In the genomic region with DNA sequence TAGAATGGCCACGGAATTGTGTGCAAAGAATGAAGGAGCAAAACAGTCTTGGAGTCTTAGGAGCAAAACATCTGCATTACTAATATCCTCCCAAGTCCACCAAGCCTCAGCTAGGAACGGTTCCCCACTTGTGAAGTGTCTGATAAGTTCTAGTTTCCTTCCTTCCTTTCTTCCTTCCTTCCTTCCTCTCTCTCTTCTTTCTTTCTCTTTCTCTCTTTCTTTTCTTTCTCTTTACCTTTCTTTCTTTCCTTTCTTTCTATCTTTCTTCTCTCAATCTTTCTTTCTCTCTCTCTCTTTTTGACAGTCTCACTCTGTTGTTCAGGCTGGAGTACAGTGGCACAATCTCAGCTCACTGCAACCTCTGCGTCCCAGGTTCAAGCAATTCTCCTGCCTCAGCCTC, we compare ENCODE assay signal across 28 cellular contexts.
"Had no signal": no experiment of that assay in that cellular context is flagged by ENCODE, and none has a peak within 500 bp of the region (broad histone marks: within the 10 kb centered on the region; RNA-seq: fewer than 3 reads in every experiment).

No MANE protein-coding gene starts in this region.

- H3K9me3 ChIP-seq: SJSA1, SK-N-SH had no signal

- H3K27ac Mint-ChIP-seq: activated CD8-positive, alpha-beta T cell treated with anti-CD3 and anti-CD28 coated beads for 36 hours; activated naive CD4-positive, alpha-beta T cell treated with anti-CD3 and anti-CD28 coated beads, Interleukin-2, amount 50 U/mL, for 24 hours; activated naive CD8-positive, alpha-beta T cell treated with anti-CD3 and anti-CD28 coated beads, Interleukin-2, amount 10 ng/mL, durations not matched to agents 7 days and 5 days; activated T-helper 2 cell treated with anti-CD3 and anti-CD28 coated beads, Interferon-gamma antibody, Interleukin-2, Interleukin-4, amounts not matched to agents 10 μg/mL and 5 μg/mL and 100 μg/mL, durations not matched to agents 14 hours and 24 hours and 36 hours; T-helper 1 cell treated with Interleukin-12 subunit alpha and Interleukin-12 subunit beta and Interleukin-4 antibody, amounts not matched to agents 30 μg/mL and 1 μg/mL, for 36 hours; T-helper 2 cell treated with Interferon-gamma antibody and Interleukin-4, amounts not matched to agents 5 μg/mL and 100 μg/mL, for 36 hours had no signal

- H3K4me3 Mint-ChIP-seq: activated CD8-positive, alpha-beta T cell treated with anti-CD3 and anti-CD28 coated beads for 36 hours; activated naive CD4-positive, alpha-beta T cell treated with anti-CD3 and anti-CD28 coated beads, Interleukin-2, amount 50 U/mL, for 24 hours; activated naive CD8-positive, alpha-beta T cell treated with anti-CD3 and anti-CD28 coated beads, Interleukin-2, amount 10 ng/mL, durations not matched to agents 7 days and 5 days; T-helper 2 cell treated with Interferon-gamma antibody and Interleukin-4, amounts not matched to agents 5 μg/mL and 100 μg/mL, for 36 hours had no signal

- H3K36me3 ChIP-seq: SJSA1 had no signal

- H3K27me3 ChIP-seq: SJSA1 had no signal

- H3K9me3 Mint-ChIP-seq: activated CD4-positive, alpha-beta T cell treated with anti-CD3 and anti-CD28 coated beads, Interleukin-2, amount 10 ng/mL, durations not matched to agents 24 days and 14 days; activated CD8-positive, alpha-beta T cell treated with anti-CD3 and anti-CD28 coated beads for 36 hours; activated naive CD4-positive, alpha-beta T cell treated with anti-CD3 and anti-CD28 coated beads, Interleukin-2, amount 50 U/mL, for 24 hours; activated naive CD8-positive, alpha-beta T cell treated with anti-CD3 and anti-CD28 coated beads, Interleukin-2, amount 10 ng/mL, durations not matched to agents 7 days and 5 days; activated T-helper 2 cell treated with anti-CD3 and anti-CD28 coated beads, Interferon-gamma antibody, Interleukin-2, Interleukin-4, amounts not matched to agents 10 μg/mL and 5 μg/mL and 100 μg/mL, durations not matched to agents 14 hours and 24 hours and 36 hours; T-helper 1 cell treated with Interleukin-12 subunit alpha and Interleukin-12 subunit beta and Interleukin-4 antibody, amounts not matched to agents 30 μg/mL and 1 μg/mL, for 36 hours; T-helper 2 cell treated with Interferon-gamma antibody and Interleukin-4, amounts not matched to agents 5 μg/mL and 100 μg/mL, for 36 hours had no signal

- H3K9ac ChIP-seq: KMS-11, SK-N-SH had no signal

- H3K4me3 ChIP-seq: SJSA1 had no signal

- FAIRE-seq: bronchial epithelial cell, TTC549 had no signal

- ATAC-seq: activated CD8-positive, alpha-beta T cell treated with anti-CD3 and anti-CD28 coated beads for 36 hours; Panc1 had no signal

- H3K27ac ChIP-seq: KMS-11, SJSA1 had no signal

- H3K36me3 Mint-ChIP-seq: activated naive CD4-positive, alpha-beta T cell treated with anti-CD3 and anti-CD28 coated beads, Interleukin-2, amount 50 U/mL, for 24 hours; activated naive CD8-positive, alpha-beta T cell treated with anti-CD3 and anti-CD28 coated beads, Interleukin-2, amount 10 ng/mL, durations not matched to agents 7 days and 5 days had no signal

- H3K4me2 ChIP-seq: KMS-11, SK-N-SH had no signal

- DNase-seq: activated CD4-positive, alpha-beta T cell treated with anti-CD3 and anti-CD28 coated beads, Interleukin-2, amount 10 ng/mL, durations not matched to agents 24 days and 14 days; activated CD4-positive, alpha-beta T cell treated with anti-CD3 and anti-CD28 coated beads, Interleukin-2, amount 50 U/mL, for 4 hours; activated CD8-positive, alpha-beta T cell treated with anti-CD3 and anti-CD28 coated beads for 36 hours; activated gamma-delta T cell; activated naive CD4-positive, alpha-beta T cell treated with Interleukin-2 at 50 U/mL for 16 hours; activated naive CD8-positive, alpha-beta T cell treated with anti-CD3 and anti-CD28 coated beads, Interleukin-2, amount 10 ng/mL, durations not matched to agents 7 days and 5 days; activated T-cell treated with anti-CD3 and anti-CD28 coated beads, Interleukin-2, amount 50 U/mL, for 1 hour; amygdala; caudate nucleus; MM.1S; MV-4-11; NCI-H1092; NCI-H1436 treated with DMSO at 0.1 percent for 48 hours; NCI-H1694 treated with DMSO at 0.1 percent for 48 hours; NCI-H2029; NCI-H345; NCI-H524 treated with DMSO at 0.1 percent for 48 hours; SHP77; SK-N-SH had no signal
